In the genomic region with DNA sequence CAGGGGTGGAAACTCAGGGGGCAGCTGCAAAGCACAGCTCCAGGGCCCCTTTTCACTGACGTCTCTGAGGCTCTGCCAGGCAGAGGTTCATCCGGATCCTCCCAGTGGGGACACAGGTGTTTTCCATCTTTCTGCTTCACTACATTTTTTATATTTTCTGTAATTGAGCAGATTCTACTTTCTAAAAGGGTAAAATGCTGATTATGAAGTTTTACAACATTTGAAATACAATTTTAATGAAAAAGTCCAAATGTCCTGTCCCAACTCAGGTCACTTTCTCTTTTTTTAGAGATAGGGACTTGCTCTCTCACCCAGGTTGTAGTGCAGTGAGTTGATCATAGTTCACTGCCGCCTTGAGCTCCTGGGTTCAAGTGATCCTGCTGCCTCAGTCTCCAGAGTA, we compare ENCODE assay signal across 2 cellular contexts.
TF ChIP-seq lines count a peak whose summit lies in the region.

No MANE protein-coding gene starts in this region.

TF ChIP-seq in HepG2, 621 proteins besides CTCF, POLR2A, EP300 and RAD21:
- TF ChIP-seq ZNF781 (CRISPR knock-in tag; IDR thresholded peaks at IDR 0.05; ENCODE audit: borderline replicate concordance, not compliant biosample characterization) (no peak), MAFF (IDR thresholded peaks at IDR 0.05; ENCODE audit: low read depth, low read length) (peak; percentile 72; the same call in 1 of the 2 replicates), FOXO1 (CRISPR knock-in tag; IDR thresholded peaks at IDR 0.05) (no peak), MED13 (CRISPR knock-in tag; IDR thresholded peaks at IDR 0.05) (no peak), MAFK (conservative IDR thresholded peaks at IDR 0.05 in 1 of 2, IDR thresholded peaks at IDR 0.05 in 1 of 2; ENCODE audit: low read length in 2 of 2) (peak; percentile 77 to 85), MBD4 (IDR thresholded peaks at IDR 0.05; ENCODE audit: borderline replicate concordance, low read length) (no peak), MLLT10 (CRISPR knock-in tag; IDR thresholded peaks at IDR 0.05) (no peak), ATF7-NPFF (CRISPR knock-in tag; IDR thresholded peaks at IDR 0.05; ENCODE audit: low read depth) (no peak)
- TF ChIP-seq, protein P1, sequence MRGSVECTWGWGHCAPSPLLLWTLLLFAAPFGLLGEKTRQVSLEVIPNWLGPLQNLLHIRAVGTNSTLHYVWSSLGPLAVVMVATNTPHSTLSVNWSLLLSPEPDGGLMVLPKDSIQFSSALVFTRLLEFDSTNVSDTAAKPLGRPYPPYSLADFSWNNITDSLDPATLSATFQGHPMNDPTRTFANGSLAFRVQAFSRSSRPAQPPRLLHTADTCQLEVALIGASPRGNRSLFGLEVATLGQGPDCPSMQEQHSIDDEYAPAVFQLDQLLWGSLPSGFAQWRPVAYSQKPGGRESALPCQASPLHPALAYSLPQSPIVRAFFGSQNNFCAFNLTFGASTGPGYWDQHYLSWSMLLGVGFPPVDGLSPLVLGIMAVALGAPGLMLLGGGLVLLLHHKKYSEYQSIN (CRISPR knock-in tag; IDR thresholded peaks at IDR 0.05; ENCODE audit: borderline replicate concordance) = no peak

TF ChIP-seq in K562, 482 proteins besides CTCF, POLR2A, EP300 and RAD21:
- TF ChIP-seq, protein P2, sequence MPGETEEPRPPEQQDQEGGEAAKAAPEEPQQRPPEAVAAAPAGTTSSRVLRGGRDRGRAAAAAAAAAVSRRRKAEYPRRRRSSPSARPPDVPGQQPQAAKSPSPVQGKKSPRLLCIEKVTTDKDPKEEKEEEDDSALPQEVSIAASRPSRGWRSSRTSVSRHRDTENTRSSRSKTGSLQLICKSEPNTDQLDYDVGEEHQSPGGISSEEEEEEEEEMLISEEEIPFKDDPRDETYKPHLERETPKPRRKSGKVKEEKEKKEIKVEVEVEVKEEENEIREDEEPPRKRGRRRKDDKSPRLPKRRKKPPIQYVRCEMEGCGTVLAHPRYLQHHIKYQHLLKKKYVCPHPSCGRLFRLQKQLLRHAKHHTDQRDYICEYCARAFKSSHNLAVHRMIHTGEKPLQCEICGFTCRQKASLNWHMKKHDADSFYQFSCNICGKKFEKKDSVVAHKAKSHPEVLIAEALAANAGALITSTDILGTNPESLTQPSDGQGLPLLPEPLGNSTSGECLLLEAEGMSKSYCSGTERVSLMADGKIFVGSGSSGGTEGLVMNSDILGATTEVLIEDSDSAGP (CRISPR knock-in tag; IDR thresholded peaks at IDR 0.05) = no peak
- TF ChIP-seq CBFA2T3 (IDR thresholded peaks at IDR 0.05) = no peak
- no peak for TF ChIP-seq GATAD2A (IDR thresholded peaks at IDR 0.05)
- TF ChIP-seq SNIP1 (IDR thresholded peaks at IDR 0.05; ENCODE audit: low read depth) = no peak
- TF ChIP-seq MEF2D (tag; conservative IDR thresholded peaks at IDR 0.05; ENCODE audit: low read depth) = no peak
- TF ChIP-seq, protein P3, sequence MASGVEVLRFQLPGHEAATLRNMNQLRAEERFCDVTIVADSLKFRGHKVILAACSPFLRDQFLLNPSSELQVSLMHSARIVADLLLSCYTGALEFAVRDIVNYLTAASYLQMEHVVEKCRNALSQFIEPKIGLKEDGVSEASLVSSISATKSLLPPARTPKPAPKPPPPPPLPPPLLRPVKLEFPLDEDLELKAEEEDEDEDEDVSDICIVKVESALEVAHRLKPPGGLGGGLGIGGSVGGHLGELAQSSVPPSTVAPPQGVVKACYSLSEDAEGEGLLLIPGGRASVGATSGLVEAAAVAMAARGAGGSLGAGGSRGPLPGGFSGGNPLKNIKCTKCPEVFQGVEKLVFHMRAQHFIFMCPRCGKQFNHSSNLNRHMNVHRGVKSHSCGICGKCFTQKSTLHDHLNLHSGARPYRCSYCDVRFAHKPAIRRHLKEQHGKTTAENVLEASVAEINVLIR (CRISPR knock-in tag; IDR thresholded peaks at IDR 0.05) = no peak
- TF ChIP-seq ELF4 (CRISPR knock-in tag; IDR thresholded peaks at IDR 0.05) = no peak
- TF ChIP-seq ZNF699 (CRISPR knock-in tag; IDR thresholded peaks at IDR 0.05; ENCODE audit: insufficient replicate concordance) = no peak
- TF ChIP-seq, protein P4, sequence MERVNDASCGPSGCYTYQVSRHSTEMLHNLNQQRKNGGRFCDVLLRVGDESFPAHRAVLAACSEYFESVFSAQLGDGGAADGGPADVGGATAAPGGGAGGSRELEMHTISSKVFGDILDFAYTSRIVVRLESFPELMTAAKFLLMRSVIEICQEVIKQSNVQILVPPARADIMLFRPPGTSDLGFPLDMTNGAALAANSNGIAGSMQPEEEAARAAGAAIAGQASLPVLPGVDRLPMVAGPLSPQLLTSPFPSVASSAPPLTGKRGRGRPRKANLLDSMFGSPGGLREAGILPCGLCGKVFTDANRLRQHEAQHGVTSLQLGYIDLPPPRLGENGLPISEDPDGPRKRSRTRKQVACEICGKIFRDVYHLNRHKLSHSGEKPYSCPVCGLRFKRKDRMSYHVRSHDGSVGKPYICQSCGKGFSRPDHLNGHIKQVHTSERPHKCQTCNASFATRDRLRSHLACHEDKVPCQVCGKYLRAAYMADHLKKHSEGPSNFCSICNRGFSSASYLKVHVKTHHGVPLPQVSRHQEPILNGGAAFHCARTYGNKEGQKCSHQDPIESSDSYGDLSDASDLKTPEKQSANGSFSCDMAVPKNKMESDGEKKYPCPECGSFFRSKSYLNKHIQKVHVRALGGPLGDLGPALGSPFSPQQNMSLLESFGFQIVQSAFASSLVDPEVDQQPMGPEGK (CRISPR knock-in tag; IDR thresholded peaks at IDR 0.05; ENCODE audit: borderline replicate concordance) = no peak
- TF ChIP-seq, protein P5, sequence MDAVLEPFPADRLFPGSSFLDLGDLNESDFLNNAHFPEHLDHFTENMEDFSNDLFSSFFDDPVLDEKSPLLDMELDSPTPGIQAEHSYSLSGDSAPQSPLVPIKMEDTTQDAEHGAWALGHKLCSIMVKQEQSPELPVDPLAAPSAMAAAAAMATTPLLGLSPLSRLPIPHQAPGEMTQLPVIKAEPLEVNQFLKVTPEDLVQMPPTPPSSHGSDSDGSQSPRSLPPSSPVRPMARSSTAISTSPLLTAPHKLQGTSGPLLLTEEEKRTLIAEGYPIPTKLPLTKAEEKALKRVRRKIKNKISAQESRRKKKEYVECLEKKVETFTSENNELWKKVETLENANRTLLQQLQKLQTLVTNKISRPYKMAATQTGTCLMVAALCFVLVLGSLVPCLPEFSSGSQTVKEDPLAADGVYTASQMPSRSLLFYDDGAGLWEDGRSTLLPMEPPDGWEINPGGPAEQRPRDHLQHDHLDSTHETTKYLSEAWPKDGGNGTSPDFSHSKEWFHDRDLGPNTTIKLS (IDR thresholded peaks at IDR 0.05; ENCODE audit: borderline replicate concordance, low read depth) = no peak
- TF ChIP-seq, protein P6, sequence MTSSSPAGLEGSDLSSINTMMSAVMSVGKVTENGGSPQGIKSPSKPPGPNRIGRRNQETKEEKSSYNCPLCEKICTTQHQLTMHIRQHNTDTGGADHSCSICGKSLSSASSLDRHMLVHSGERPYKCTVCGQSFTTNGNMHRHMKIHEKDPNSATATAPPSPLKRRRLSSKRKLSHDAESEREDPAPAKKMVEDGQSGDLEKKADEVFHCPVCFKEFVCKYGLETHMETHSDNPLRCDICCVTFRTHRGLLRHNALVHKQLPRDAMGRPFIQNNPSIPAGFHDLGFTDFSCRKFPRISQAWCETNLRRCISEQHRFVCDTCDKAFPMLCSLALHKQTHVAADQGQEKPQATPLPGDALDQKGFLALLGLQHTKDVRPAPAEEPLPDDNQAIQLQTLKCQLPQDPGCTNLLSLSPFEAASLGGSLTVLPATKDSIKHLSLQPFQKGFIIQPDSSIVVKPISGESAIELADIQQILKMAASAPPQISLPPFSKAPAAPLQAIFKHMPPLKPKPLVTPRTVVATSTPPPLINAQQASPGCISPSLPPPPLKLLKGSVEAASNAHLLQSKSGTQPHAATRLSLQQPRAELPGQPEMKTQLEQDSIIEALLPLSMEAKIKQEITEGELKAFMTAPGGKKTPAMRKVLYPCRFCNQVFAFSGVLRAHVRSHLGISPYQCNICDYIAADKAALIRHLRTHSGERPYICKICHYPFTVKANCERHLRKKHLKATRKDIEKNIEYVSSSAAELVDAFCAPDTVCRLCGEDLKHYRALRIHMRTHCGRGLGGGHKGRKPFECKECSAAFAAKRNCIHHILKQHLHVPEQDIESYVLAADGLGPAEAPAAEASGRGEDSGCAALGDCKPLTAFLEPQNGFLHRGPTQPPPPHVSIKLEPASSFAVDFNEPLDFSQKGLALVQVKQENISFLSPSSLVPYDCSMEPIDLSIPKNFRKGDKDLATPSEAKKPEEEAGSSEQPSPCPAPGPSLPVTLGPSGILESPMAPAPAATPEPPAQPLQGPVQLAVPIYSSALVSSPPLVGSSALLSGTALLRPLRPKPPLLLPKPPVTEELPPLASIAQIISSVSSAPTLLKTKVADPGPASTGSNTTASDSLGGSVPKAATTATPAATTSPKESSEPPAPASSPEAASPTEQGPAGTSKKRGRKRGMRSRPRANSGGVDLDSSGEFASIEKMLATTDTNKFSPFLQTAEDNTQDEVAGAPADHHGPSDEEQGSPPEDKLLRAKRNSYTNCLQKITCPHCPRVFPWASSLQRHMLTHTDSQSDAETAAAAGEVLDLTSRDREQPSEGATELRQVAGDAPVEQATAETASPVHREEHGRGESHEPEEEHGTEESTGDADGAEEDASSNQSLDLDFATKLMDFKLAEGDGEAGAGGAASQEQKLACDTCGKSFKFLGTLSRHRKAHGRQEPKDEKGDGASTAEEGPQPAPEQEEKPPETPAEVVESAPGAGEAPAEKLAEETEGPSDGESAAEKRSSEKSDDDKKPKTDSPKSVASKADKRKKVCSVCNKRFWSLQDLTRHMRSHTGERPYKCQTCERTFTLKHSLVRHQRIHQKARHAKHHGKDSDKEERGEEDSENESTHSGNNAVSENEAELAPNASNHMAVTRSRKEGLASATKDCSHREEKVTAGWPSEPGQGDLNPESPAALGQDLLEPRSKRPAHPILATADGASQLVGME (CRISPR knock-in tag; IDR thresholded peaks at IDR 0.05) = no peak
- TF ChIP-seq STAG1 (CRISPR knock-in tag; IDR thresholded peaks at IDR 0.05; ENCODE audit: borderline replicate concordance) = no peak
- TF ChIP-seq C11orf30 (IDR thresholded peaks at IDR 0.05; ENCODE audit: low read depth) = peak; percentile 70
- TF ChIP-seq ZNF316 (IDR thresholded peaks at IDR 0.05) = peak; percentile 80
- peak; percentile 44; the same call in 1 of the 2 replicates for TF ChIP-seq MAFF (IDR thresholded peaks at IDR 0.05; ENCODE audit: low read length)
- peak; percentile 64 for TF ChIP-seq MAFG (tag; conservative IDR thresholded peaks at IDR 0.05)
- TF ChIP-seq BHLHE40 (IDR thresholded peaks at IDR 0.05; ENCODE audit: low read length) = no peak
- no peak for TF ChIP-seq SAFB2 (IDR thresholded peaks at IDR 0.05; ENCODE audit: borderline replicate concordance, low read depth, low read length, severe bottlenecking)
- no peak for TF ChIP-seq ZKSCAN1 (IDR thresholded peaks at IDR 0.05; ENCODE audit: low read depth, low read length)
